In the genomic region with DNA sequence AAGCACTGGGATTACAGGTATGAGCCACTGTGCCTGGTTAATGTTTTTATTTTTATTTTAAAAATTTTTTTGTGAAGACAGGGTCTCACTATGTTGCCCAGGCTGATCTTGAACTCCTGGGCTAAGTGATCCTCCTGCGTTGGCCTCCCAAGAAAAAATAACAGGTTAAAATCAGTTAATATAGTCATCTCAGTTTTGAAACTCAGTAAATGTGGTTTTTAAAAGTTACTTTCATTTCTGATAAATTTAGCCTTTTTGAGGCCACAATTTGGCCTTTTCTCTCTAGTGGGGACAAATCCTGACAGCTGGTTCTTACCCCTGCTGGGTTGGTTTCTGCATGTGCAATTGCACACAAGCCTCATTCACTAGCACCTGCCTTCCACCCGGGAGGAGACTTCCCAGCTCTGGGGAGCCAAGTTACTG, we compare ENCODE assay signal across 7 cellular contexts. TPM values are rescaled to one million over a fixed set of nuclear protein-coding genes. Genes with fewer than 3 reads are reported as not detected.
DNase-seq lines count a peak whose midpoint lies in the region; ATAC-seq and TF ChIP-seq lines count a peak whose summit lies in the region.
"Had no signal": no experiment of that assay in that cellular context is flagged by ENCODE, and none has a peak within 500 bp of the region (broad histone marks: within the 10 kb centered on the region; RNA-seq: fewer than 3 reads in every experiment).

No MANE protein-coding gene starts in this region.

- no peak for TF ChIP-seq EP300 in gastroesophageal sphincter (IDR thresholded peaks at IDR 0.05)

- H3K27ac ChIP-seq in gastroesophageal sphincter = no peak overlapping the region

- 78 to 79% methylated on average over 1 of the region's 2 CpGs for WGBS in gastroesophageal sphincter (ENCODE audit: low coverage in 1 of 2), 2 donors

- H3K27me3 ChIP-seq in gastroesophageal sphincter = no peaks in the 10 kb centered on the region

- peaks cover 43% of the 10 kb centered on the region for H3K4me1 Mint-ChIP-seq in T-helper 1 cell treated with Interleukin-12 subunit alpha and Interleukin-12 subunit beta and Interleukin-4 antibody, amounts not matched to agents 30 μg/mL and 1 μg/mL, for 36 hours (ENCODE audit: low read depth)

- H3K36me3 Mint-ChIP-seq in T-helper 1 cell treated with Interleukin-12 subunit alpha and Interleukin-12 subunit beta and Interleukin-4 antibody, amounts not matched to agents 30 μg/mL and 1 μg/mL, for 36 hours (ENCODE audit: low read depth) = peaks cover 40% of the 10 kb centered on the region

- H3K4me1 ChIP-seq in gastroesophageal sphincter = peaks cover 0 to 29% (median 0%) of the 10 kb centered on the region in 3 donors

- ATAC-seq in GM18858 (IDR thresholded peaks at IDR 0.05; ENCODE audit: unreplicated experiment) (peak; percentile 55), HG02571 (IDR thresholded peaks at IDR 0.05; ENCODE audit: unreplicated experiment) (peak; percentile 73), gastroesophageal sphincter (no peak)

- DNase-seq in T-helper 9 cell (no peak), HCEC 1CT (no peak)

- H3K9me3 Mint-ChIP-seq in T-helper 1 cell treated with Interleukin-12 subunit alpha and Interleukin-12 subunit beta and Interleukin-4 antibody, amounts not matched to agents 30 μg/mL and 1 μg/mL, for 36 hours = no peaks in the 10 kb centered on the region
- H3K9me3 Mint-ChIP-seq: activated B cell treated with CpG ODN at 0.5 μM for 24 hours had no signal

- H3K27ac Mint-ChIP-seq in T-helper 1 cell treated with Interleukin-12 subunit alpha and Interleukin-12 subunit beta and Interleukin-4 antibody, amounts not matched to agents 30 μg/mL and 1 μg/mL, for 36 hours = peak overlapping the region; percentile 60
- H3K27ac Mint-ChIP-seq: activated B cell treated with CpG ODN at 0.5 μM for 24 hours had no signal

- H3K27me3 Mint-ChIP-seq in T-helper 1 cell treated with Interleukin-12 subunit alpha and Interleukin-12 subunit beta and Interleukin-4 antibody, amounts not matched to agents 30 μg/mL and 1 μg/mL, for 36 hours (ENCODE audit: low read depth) = no peaks in the 10 kb centered on the region
- H3K27me3 Mint-ChIP-seq: activated B cell treated with CpG ODN at 0.5 μM for 24 hours had no signal

- H3K36me3 ChIP-seq in gastroesophageal sphincter = peaks cover 0 to 66% of the 10 kb centered on the region in 2 donors

- H3K9me3 ChIP-seq in gastroesophageal sphincter = no peaks in the 10 kb centered on the region

- H3K4me3 ChIP-seq in gastroesophageal sphincter = no peak overlapping the region

- no peak for TF ChIP-seq CTCF in gastroesophageal sphincter (IDR thresholded peaks at IDR 0.05)

- TF ChIP-seq POLR2A in gastroesophageal sphincter (IDR thresholded peaks at IDR 0.05) = no peak

- no peak overlapping the region for H3K4me3 Mint-ChIP-seq in T-helper 1 cell treated with Interleukin-12 subunit alpha and Interleukin-12 subunit beta and Interleukin-4 antibody, amounts not matched to agents 30 μg/mL and 1 μg/mL, for 36 hours
- H3K4me3 Mint-ChIP-seq: activated B cell treated with CpG ODN at 0.5 μM for 24 hours had no signal

RNA-seq across cellular contexts. Expression of a gene that starts 13.3 kb away (rescaled TPM):
- total RNA-seq in gastroesophageal sphincter = 10 to 100 TPM; 49.3 to 58.9 (median 51.8) TPM

RNA-seq across cellular contexts. Expression of a gene that starts 15.9 kb away (rescaled TPM):
- under 1 TPM in 1 of 4 donors, not detected in 3; 0.54 TPM for total RNA-seq in gastroesophageal sphincter

RNA-seq across cellular contexts. Expression of a gene that starts 21.7 kb away (rescaled TPM):
- total RNA-seq in gastroesophageal sphincter = 1 to 10 TPM; 1.2 to 3.4 (median 1.6) TPM

RNA-seq across cellular contexts. Expression of a gene that starts 32.2 kb away (rescaled TPM):
- 10 to 100 TPM in 3 of 4 donors, 1 to 10 TPM in 1; 9.4 to 17.0 (median 12.7) TPM for total RNA-seq in gastroesophageal sphincter

RNA-seq across cellular contexts. Expression of a gene that starts 56.5 kb away (rescaled TPM):
- total RNA-seq in gastroesophageal sphincter = 100 to 1,000 TPM in 1 of 4 donors, 10 to 100 TPM in 3; 60.2 to 106 (median 69.1) TPM
